13 cellular contexts compared by ENCODE assay signal in the genomic region with DNA sequence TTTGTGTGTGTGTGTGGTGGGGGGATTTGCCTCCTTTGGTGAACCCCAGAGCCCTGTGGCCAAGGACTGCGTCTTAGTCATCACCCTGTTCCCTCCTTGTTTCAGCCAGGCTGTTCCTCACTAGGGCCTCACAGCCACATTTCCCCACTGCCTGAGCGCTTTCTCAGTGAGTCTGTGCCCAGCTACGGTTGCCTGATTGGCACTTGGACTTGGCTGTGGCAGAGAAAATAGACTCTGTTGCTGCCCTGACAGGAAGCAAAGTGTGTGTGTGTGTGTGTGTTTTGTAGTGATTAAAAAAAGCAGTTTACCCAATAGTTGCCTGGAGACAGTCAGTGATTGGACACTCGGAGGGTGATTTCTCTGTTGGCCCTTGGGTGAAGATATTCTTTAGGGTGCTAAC.
A peak's percentile ranks its signal among the peaks of the same experiment; 100 is the strongest.
DNase-seq lines count a peak whose midpoint lies in the region; ATAC-seq lines count a peak whose summit lies in the region.
"Had no signal": no experiment of that assay in that cellular context is flagged by ENCODE, and none has a peak within 500 bp of the region (broad histone marks: within the 10 kb centered on the region; RNA-seq: fewer than 3 reads in every experiment).

No MANE protein-coding gene starts in this region.

- DNase-seq in NCI-H2196 treated with DMSO at 0.1 percent for 48 hours (lab: John Stamatoyannopoulos, UW; ENCODE audit: unreplicated experiment) (peak; percentile 47), kidney tubule cell (ENCODE audit: low spot score) (peak; percentile 88), substantia nigra (lab: John Stamatoyannopoulos, UW) (peak in 35 of 49 donors; percentile 11 to 84 (median 50)), foreskin melanocyte (no peak), NCI-H69 (lab: John Stamatoyannopoulos, UW) (no peak)
- DNase-seq: activated T-cell treated with anti-CD3 and anti-CD28 coated beads, Interleukin-2, amount 50 U/mL, for 24 hours; NCI-H1930; Peyer's patch; stimulated activated CD4-positive, alpha-beta T cell treated with anti-CD3 and anti-CD28 coated beads, Interleukin-4, amount 100 ng/mL, for 4 hours had no signal

- H3K27ac ChIP-seq in cingulate gyrus (ENCODE audit: low read depth, low read length) (peak overlapping the region; percentile 76), substantia nigra (ENCODE audit: low read depth, low read length, poor library complexity, severe bottlenecking) (peak overlapping the region; percentile 73)
- H3K27ac ChIP-seq: Peyer's patch, suprapubic skin had no signal

- no peak for ATAC-seq in HG03571 (IDR thresholded peaks at IDR 0.05; ENCODE audit: unreplicated experiment)
- ATAC-seq in HG03565 (IDR thresholded peaks at IDR 0.05; ENCODE audit: unreplicated experiment) = no peak

Comparison
In these comparisons a context has a peak if more than half of its experiments do, and no peak if none do; other contexts are left out.
1. DNase-seq: peak in NCI-H2196 treated with DMSO at 0.1 percent for 48 hours (single experiment), kidney tubule cell (single experiment) and substantia nigra (35 of 49); none in foreskin melanocyte (single experiment) and NCI-H69 (single experiment).